ENCODE assay signal across 19 cellular contexts in the genomic region with DNA sequence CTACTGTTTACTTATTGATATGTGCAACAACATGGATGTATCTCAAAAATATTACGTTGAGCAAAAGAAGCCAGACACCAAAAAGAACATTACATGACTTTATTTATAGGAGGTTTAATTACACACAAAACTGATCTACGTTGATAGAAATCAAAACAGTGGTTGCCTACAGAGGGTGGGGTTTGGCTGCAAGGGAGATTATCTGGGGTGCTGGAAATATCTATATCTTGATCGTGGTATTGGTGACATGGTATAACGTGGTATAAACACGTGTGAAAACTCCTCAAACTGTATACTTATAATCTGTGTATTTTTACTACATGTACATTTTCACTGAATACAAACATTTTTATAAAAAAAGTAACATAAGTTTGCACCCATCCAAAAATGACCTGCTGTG. TPM values are rescaled to one million over a fixed set of nuclear protein-coding genes. Genes with fewer than 3 reads are reported as not detected.
DNase-seq lines count a peak whose midpoint lies in the region; ATAC-seq, FAIRE-seq and TF ChIP-seq lines count a peak whose summit lies in the region.
"Had no signal": no experiment of that assay in that cellular context is flagged by ENCODE, and none has a peak within 500 bp of the region (broad histone marks: within the 10 kb centered on the region; RNA-seq: fewer than 3 reads in every experiment).

No MANE protein-coding gene starts in this region.

- peak overlapping the region; percentile 27 to 37 for H3K27ac Mint-ChIP-seq in natural killer cell treated with Interleukin-12 subunit alpha and Interleukin-12 subunit beta and Interleukin-15 and Interleukin-18, amount 100 ng/mL, for 72 hours
- H3K27ac Mint-ChIP-seq in natural killer cell: peak overlapping the region in 1 of 2 donors; percentile 31
- H3K27ac Mint-ChIP-seq in neural progenitor cell: no peak overlapping the region
- H3K27ac Mint-ChIP-seq: CD8-positive, alpha-beta T cell; GM23338; H9 had no signal

- H3K9me3 Mint-ChIP-seq in natural killer cell treated with Interleukin-12 subunit alpha and Interleukin-12 subunit beta and Interleukin-15 and Interleukin-18, amount 100 ng/mL, for 72 hours: no peaks in the 10 kb centered on the region
- H3K9me3 Mint-ChIP-seq in natural killer cell: no peaks in the 10 kb centered on the region
- H3K9me3 Mint-ChIP-seq in neural progenitor cell: peaks cover 9% of the 10 kb centered on the region

- no peak overlapping the region for H3K9ac ChIP-seq in neural progenitor cell
- H3K9ac ChIP-seq: BLaER1 treated with 17β-estradiol and CSF1 and Interleukin-3, amounts not matched to agents 10 nM and 100 nM had no signal

- no peaks in the 10 kb centered on the region for H4K20me1 ChIP-seq in neural progenitor cell (ENCODE audit: low read depth)
- H4K20me1 ChIP-seq: BLaER1 treated with 17β-estradiol and CSF1 and Interleukin-3, amounts not matched to agents 10 nM and 100 nM had no signal

- no peak overlapping the region for H2AFZ ChIP-seq in neural progenitor cell (replicated peaks)

- peak overlapping the region; percentile 17 for H3K4me3 ChIP-seq in effector memory CD4-positive, alpha-beta T cell (ENCODE audit: insufficient read depth, low read depth, low read length, poor library complexity, severe bottlenecking)
- no peak overlapping the region for H3K4me3 ChIP-seq in HAP-1
- H3K4me3 ChIP-seq in neural progenitor cell: no peak overlapping the region
- H3K4me3 ChIP-seq: BLaER1 treated with 17β-estradiol and CSF1 and Interleukin-3, amounts not matched to agents 10 nM and 100 nM; GM23338 had no signal

- H3F3A ChIP-seq in neural progenitor cell (ENCODE audit: low read depth): no peaks in the 10 kb centered on the region

- intact Hi-C loops in natural killer cell (cut with micrococcal nuclease): no loop called here

- H3K36me3 ChIP-seq in effector memory CD4-positive, alpha-beta T cell (ENCODE audit: control insufficient read depth, insufficient read depth, low read length): no peaks in the 10 kb centered on the region
- H3K36me3 ChIP-seq in HAP-1 (replicated peaks) (no peaks in the 10 kb centered on the region), neural progenitor cell (no peaks in the 10 kb centered on the region)

- H3K27me3 ChIP-seq in effector memory CD4-positive, alpha-beta T cell (replicated peaks; ENCODE audit: control insufficient read depth, insufficient read depth, low read length, poor library complexity, severe bottlenecking): no peaks in the 10 kb centered on the region
- no peaks in the 10 kb centered on the region for H3K27me3 ChIP-seq in HAP-1 (ENCODE audit: low read depth)
- H3K27me3 ChIP-seq in neural progenitor cell: no peaks in the 10 kb centered on the region
- H3K27me3 ChIP-seq: BLaER1 treated with 17β-estradiol and CSF1 and Interleukin-3, amounts not matched to agents 10 nM and 100 nM had no signal

- no peak overlapping the region for H3K4me3 Mint-ChIP-seq in natural killer cell treated with Interleukin-12 subunit alpha and Interleukin-12 subunit beta and Interleukin-15 and Interleukin-18, amount 100 ng/mL, for 72 hours
- H3K4me3 Mint-ChIP-seq in natural killer cell: no peak overlapping the region
- H3K4me3 Mint-ChIP-seq in neural progenitor cell: no peak overlapping the region
- H3K4me3 Mint-ChIP-seq: CD8-positive, alpha-beta T cell; GM23338; H9 had no signal

- H3K36me3 Mint-ChIP-seq in natural killer cell treated with Interleukin-12 subunit alpha and Interleukin-12 subunit beta and Interleukin-15 and Interleukin-18, amount 100 ng/mL, for 72 hours: no peaks in the 10 kb centered on the region
- H3K36me3 Mint-ChIP-seq in natural killer cell (no peaks in the 10 kb centered on the region), neural progenitor cell (no peaks in the 10 kb centered on the region)

- peaks cover 53% of the 10 kb centered on the region for H3K4me1 ChIP-seq in effector memory CD4-positive, alpha-beta T cell (ENCODE audit: control insufficient read depth, insufficient read depth, low read length, poor library complexity, severe bottlenecking)
- H3K4me1 ChIP-seq in HAP-1 (no peaks in the 10 kb centered on the region), neural progenitor cell (no peaks in the 10 kb centered on the region)
- H3K4me1 ChIP-seq: Caco-2 had no signal

- TF ChIP-seq CTCF in natural killer cell (IDR thresholded peaks at IDR 0.05) (no peak), neural progenitor cell (IDR thresholded peaks at IDR 0.05) (no peak)

- no peak for DNase-seq in natural killer cell treated with Interleukin-12 subunit alpha and Interleukin-12 subunit beta and Interleukin-15 and Interleukin-18, amount 100 ng/mL, for 72 hours (ENCODE audit: low spot score)
- no peak for DNase-seq in natural killer cell
- no peak for DNase-seq in GM19239 (ENCODE audit: insufficient read length, low spot score)
- DNase-seq in effector memory CD4-positive, alpha-beta T cell: no peak
- no peak for DNase-seq in HAP-1 (ENCODE audit: low spot score in 2 of 2)
- DNase-seq in HK-2 (ENCODE audit: unreplicated experiment): no peak
- DNase-seq in neural progenitor cell (ENCODE audit: low spot score): no peak
- DNase-seq: 8988T; AML-193; Caco-2; CD8-positive, alpha-beta T cell; DND-41; GF-D8; H9 had no signal

- ATAC-seq in natural killer cell treated with Interleukin-12 subunit alpha and Interleukin-12 subunit beta and Interleukin-15 and Interleukin-18, amount 100 ng/mL, for 72 hours: peak in 1 of 2 donors; percentile 62
- no peak for ATAC-seq in natural killer cell
- ATAC-seq: CD8-positive, alpha-beta T cell; GM23338; HepG2 had no signal

- in situ Hi-C loops in HAP-1 (cut with MboI; ENCODE audit: low sequenced_read_pairs): no loop called here

- H3K27ac ChIP-seq in effector memory CD4-positive, alpha-beta T cell (ENCODE audit: insufficient read depth, low read length, poor library complexity, severe bottlenecking): no peak overlapping the region
- no peak overlapping the region for H3K27ac ChIP-seq in neural progenitor cell
- H3K27ac ChIP-seq: BLaER1 treated with 17β-estradiol and CSF1 and Interleukin-3, amounts not matched to agents 10 nM and 100 nM had no signal

- no peaks in the 10 kb centered on the region for H3K27me3 Mint-ChIP-seq in natural killer cell treated with Interleukin-12 subunit alpha and Interleukin-12 subunit beta and Interleukin-15 and Interleukin-18, amount 100 ng/mL, for 72 hours
- no peaks in the 10 kb centered on the region for H3K27me3 Mint-ChIP-seq in natural killer cell (ENCODE audit: low read depth in 2 of 2)
- H3K27me3 Mint-ChIP-seq in neural progenitor cell (ENCODE audit: insufficient read depth, low read depth): peaks cover 7% of the 10 kb centered on the region

- no peak overlapping the region for H3K4me2 ChIP-seq in neural progenitor cell
- H3K4me2 ChIP-seq: BLaER1 treated with 17β-estradiol and CSF1 and Interleukin-3, amounts not matched to agents 10 nM and 100 nM; GM23338 had no signal

- no peaks in the 10 kb centered on the region for H3K79me2 ChIP-seq in neural progenitor cell (ENCODE audit: low read depth)

- FAIRE-seq in GM19239 (lab: Jason Lieb, UNC): peak; percentile 14
- FAIRE-seq: GM18507, HepG2, HTR-8/SVneo had no signal

- peaks cover 45 to 46% of the 10 kb centered on the region in 2 donors for H3K4me1 Mint-ChIP-seq in natural killer cell treated with Interleukin-12 subunit alpha and Interleukin-12 subunit beta and Interleukin-15 and Interleukin-18, amount 100 ng/mL, for 72 hours (ENCODE audit: low read depth in 2 of 2)
- H3K4me1 Mint-ChIP-seq in natural killer cell: peaks cover 46 to 63% of the 10 kb centered on the region in 2 donors
- H3K4me1 Mint-ChIP-seq in neural progenitor cell: no peaks in the 10 kb centered on the region
- H3K4me1 Mint-ChIP-seq: GM23338, H9 had no signal

- H3K9me3 ChIP-seq in effector memory CD4-positive, alpha-beta T cell (ENCODE audit: control insufficient read depth, low read length): no peaks in the 10 kb centered on the region
- no peaks in the 10 kb centered on the region for H3K9me3 ChIP-seq in HAP-1
- H3K9me3 ChIP-seq in neural progenitor cell (ENCODE audit: low read depth): no peaks in the 10 kb centered on the region
- H3K9me3 ChIP-seq: Caco-2 had no signal

RNA-seq across cellular contexts. Expression of a gene that starts 38.9 kb away (rescaled TPM):
- 10 to 100 TPM; 11.8 to 49.3 TPM for total RNA-seq in natural killer cell treated with Interleukin-12 subunit alpha and Interleukin-12 subunit beta and Interleukin-15 and Interleukin-18, amount 100 ng/mL, for 72 hours
- total RNA-seq in natural killer cell (100 to 1,000 TPM in 1 of 3 donors, 10 to 100 TPM in 2; 33.5 to 114 (median 80.2) TPM), neural progenitor cell (ENCODE audit: low replicate concordance) (7.4 and 8.7 TPM in 2 replicates)
- total RNA-seq: Caco-2, HepG2 had no signal
